Comparison of ENCODE assay signal across 19 cellular contexts in genomic region chr12:47411961-47412360, GRCh38.
A peak's percentile ranks its signal among the peaks of the same experiment; 100 is the strongest.
DNase-seq lines count a peak whose midpoint lies in the region; TF ChIP-seq lines count a peak whose summit lies in the region.
"Had no signal": no experiment of that assay in that cellular context is flagged by ENCODE, and none has a peak within 500 bp of the region (broad histone marks: within the 10 kb centered on the region; RNA-seq: fewer than 3 reads in every experiment).

No MANE protein-coding gene starts in this region.

- H3K9me3 Mint-ChIP-seq in activated naive CD4-positive, alpha-beta T cell treated with anti-CD3 and anti-CD28 coated beads, Interleukin-2, amount 50 U/mL, for 24 hours = peaks cover 5% of the 10 kb centered on the region
- no peaks in the 10 kb centered on the region for H3K9me3 Mint-ChIP-seq in chondrocyte (ENCODE audit: low read depth)

- H3K4me1 Mint-ChIP-seq in activated naive CD4-positive, alpha-beta T cell treated with anti-CD3 and anti-CD28 coated beads, Interleukin-2, amount 50 U/mL, for 24 hours = peaks cover 92% of the 10 kb centered on the region
- H3K4me1 Mint-ChIP-seq in chondrocyte (ENCODE audit: low read depth) = peaks cover 11% of the 10 kb centered on the region

- H3K36me3 Mint-ChIP-seq in activated naive CD4-positive, alpha-beta T cell treated with anti-CD3 and anti-CD28 coated beads, Interleukin-2, amount 50 U/mL, for 24 hours = peaks cover 2% of the 10 kb centered on the region
- H3K36me3 Mint-ChIP-seq in chondrocyte (ENCODE audit: low read depth) = no peaks in the 10 kb centered on the region
- H3K36me3 Mint-ChIP-seq: CD4-positive, CD25-positive, alpha-beta regulatory T cell had no signal

- no peaks in the 10 kb centered on the region for H3K36me3 ChIP-seq in adipocyte (ENCODE audit: control insufficient read depth, insufficient read depth, low read length, severe bottlenecking)
- H3K36me3 ChIP-seq in rectal smooth muscle tissue (ENCODE audit: control insufficient read depth, insufficient read depth, low read length) = no peaks in the 10 kb centered on the region
- H3K36me3 ChIP-seq: BE2C, HAP-1 had no signal

- no peak overlapping the region for H3K4me3 Mint-ChIP-seq in activated naive CD4-positive, alpha-beta T cell treated with anti-CD3 and anti-CD28 coated beads, Interleukin-2, amount 50 U/mL, for 24 hours
- H3K4me3 Mint-ChIP-seq in chondrocyte (ENCODE audit: unreplicated experiment) = no peak overlapping the region

- H3K4me1 ChIP-seq in adipocyte (ENCODE audit: control insufficient read depth, insufficient read depth, low read length) = no peaks in the 10 kb centered on the region
- peaks cover 25% of the 10 kb centered on the region for H3K4me1 ChIP-seq in rectal smooth muscle tissue (ENCODE audit: control insufficient read depth, insufficient read depth, low read length)
- H3K4me1 ChIP-seq: BE2C, HAP-1 had no signal

- no peaks in the 10 kb centered on the region for H3K27me3 Mint-ChIP-seq in activated naive CD4-positive, alpha-beta T cell treated with anti-CD3 and anti-CD28 coated beads, Interleukin-2, amount 50 U/mL, for 24 hours
- H3K27me3 Mint-ChIP-seq in chondrocyte (ENCODE audit: low read depth) = no peaks in the 10 kb centered on the region
- H3K27me3 Mint-ChIP-seq: CD4-positive, CD25-positive, alpha-beta regulatory T cell had no signal

- peak overlapping the region; percentile 30 for H3K27ac ChIP-seq in rectal smooth muscle tissue (ENCODE audit: low read depth, low read length)
- H3K27ac ChIP-seq: HL-60 had no signal

- H3K4me3 ChIP-seq in adipocyte (ENCODE audit: low read length) (no peak overlapping the region), rectal smooth muscle tissue (ENCODE audit: low read length) (no peak overlapping the region)
- H3K4me3 ChIP-seq: HAP-1 had no signal

- H3K27ac Mint-ChIP-seq in activated naive CD4-positive, alpha-beta T cell treated with anti-CD3 and anti-CD28 coated beads, Interleukin-2, amount 50 U/mL, for 24 hours = peak overlapping the region; percentile 24
- H3K27ac Mint-ChIP-seq in chondrocyte (ENCODE audit: unreplicated experiment) = no peak overlapping the region

- H3K9me3 ChIP-seq in adipocyte (ENCODE audit: control insufficient read depth, low read length) = no peaks in the 10 kb centered on the region
- H3K9me3 ChIP-seq: BE2C, Caco-2, HAP-1 had no signal

- H3K27me3 ChIP-seq in adipocyte (replicated peaks; ENCODE audit: control insufficient read depth, insufficient read depth, low read length) = no peaks in the 10 kb centered on the region
- H3K27me3 ChIP-seq in rectal smooth muscle tissue (ENCODE audit: control insufficient read depth, insufficient read depth, low read length) = no peaks in the 10 kb centered on the region
- H3K27me3 ChIP-seq: BE2C had no signal

- H3K9ac ChIP-seq in adipocyte (ENCODE audit: low read length) (no peak overlapping the region), rectal smooth muscle tissue (ENCODE audit: low read length) (no peak overlapping the region)

- no peak for DNase-seq in activated naive CD4-positive, alpha-beta T cell treated with Interleukin-2 at 50 U/mL for 16 hours
- DNase-seq in GM03348 (ENCODE audit: low spot score) (peak; percentile 51), adipocyte (ENCODE audit: low read depth) (peak; percentile 16), amygdala (lab: John Stamatoyannopoulos, UW) (no peak), chondrocyte (ENCODE audit: low spot score) (no peak)
- DNase-seq: BE2C; Caco-2; CD4-positive, CD25-positive, alpha-beta regulatory T cell; GDM1; NCI-H1436 treated with DMSO at 0.1 percent for 48 hours; NCI-H2029 treated with DMSO at 0.1 percent for 48 hours; NCI-H2171; NCI-H446 treated with DMSO at 0.1 percent for 48 hours; OCI-M1; Right ventricle myocardium superior had no signal

- no peak for TF ChIP-seq CTCF in chondrocyte (IDR thresholded peaks at IDR 0.05)

Comparison
In these comparisons a context has a peak if more than half of its experiments do, and no peak if none do; other contexts are left out.
1. DNase-seq: peak in GM03348 (single experiment) and adipocyte (single experiment); none in activated naive CD4-positive, alpha-beta T cell treated with Interleukin-2 at 50 U/mL for 16 hours (single experiment), amygdala (0 of 56) and chondrocyte (single experiment).